1 cellular context compared by ENCODE assay signal in genomic region chr6:3229566-3230274, GRCh38.
A peak's percentile ranks its signal among the peaks of the same experiment; 100 is the strongest.
TF ChIP-seq lines count a peak whose summit lies in the region.

No MANE protein-coding gene starts in this region.

TF ChIP-seq in H1, 55 proteins besides CTCF, POLR2A, EP300 and RAD21:
- TF ChIP-seq HDAC2 (IDR thresholded peaks at IDR 0.05; ENCODE audit: borderline replicate concordance in 1 of 2, low read depth in 2 of 2, low read length in 2 of 2) (no peak), KDM4A (IDR thresholded peaks at IDR 0.05; ENCODE audit: low read depth, low read length, severe bottlenecking) (no peak), JUN (IDR thresholded peaks at IDR 0.05; ENCODE audit: low read depth, low read length) (no peak), CREB1 (IDR thresholded peaks at IDR 0.05) (no peak), PHF8 (conservative IDR thresholded peaks at IDR 0.05; ENCODE audit: low read depth, low read length) (no peak), KDM1A (IDR thresholded peaks at IDR 0.05; ENCODE audit: borderline replicate concordance, low read length) (no peak), EZH2 (IDR thresholded peaks at IDR 0.05; ENCODE audit: low read depth, low read length, severe bottlenecking) (peak; percentile 47), TEAD4 (IDR thresholded peaks at IDR 0.05; ENCODE audit: low read depth, low read length) (no peak), HDAC6 (IDR thresholded peaks at IDR 0.05; ENCODE audit: low read depth, low read length) (no peak), YY1 (IDR thresholded peaks at IDR 0.05; ENCODE audit: low read depth, low read length) (no peak), SIRT6 (IDR thresholded peaks at IDR 0.05; ENCODE audit: low read length) (no peak), CHD2 (IDR thresholded peaks at IDR 0.05; ENCODE audit: low read length) (no peak), RFX5 (IDR thresholded peaks at IDR 0.05; ENCODE audit: borderline replicate concordance, low read depth, low read length) (no peak), CEBPB (IDR thresholded peaks at IDR 0.05; ENCODE audit: low read depth, low read length) (no peak), BACH1 (IDR thresholded peaks at IDR 0.05; ENCODE audit: low read length) (no peak), RBBP5 (IDR thresholded peaks at IDR 0.05; ENCODE audit: borderline replicate concordance, low read depth, low read length) (no peak; the same call in 1 of the 2 replicates), POU5F1 (IDR thresholded peaks at IDR 0.05; ENCODE audit: low read depth, low read length) (no peak), NANOG (IDR thresholded peaks at IDR 0.05; ENCODE audit: insufficient read depth, low read depth, low read length, poor library complexity, severe bottlenecking) (peak; percentile 14), POLR2AphosphoS5 (IDR thresholded peaks at IDR 0.05; ENCODE audit: low read depth, low read length) (no peak), ATF3 (IDR thresholded peaks at IDR 0.05; ENCODE audit: insufficient read depth, low read depth, low read length) (no peak), CHD1 (IDR thresholded peaks at IDR 0.05; ENCODE audit: low read depth, low read length) (no peak), RNF2 (IDR thresholded peaks at IDR 0.05; ENCODE audit: borderline replicate concordance, low read depth, low read length, missing control alignments, poor library complexity, severe bottlenecking) (peak; percentile 1), SRF (IDR thresholded peaks at IDR 0.05; ENCODE audit: low read depth, low read length) (no peak), NRF1 (IDR thresholded peaks at IDR 0.05; ENCODE audit: low read depth, low read length) (no peak), SIX5 (IDR thresholded peaks at IDR 0.05; ENCODE audit: low read depth, low read length) (no peak), CBX8 (IDR thresholded peaks at IDR 0.05; ENCODE audit: borderline replicate concordance, low read depth, low read length) (no peak), SAP30 (IDR thresholded peaks at IDR 0.05; ENCODE audit: insufficient read depth, insufficient replicate concordance, low read length) (no peak), CHD7 (IDR thresholded peaks at IDR 0.05; ENCODE audit: insufficient replicate concordance, low read length) (no peak), E2F6 (IDR thresholded peaks at IDR 0.05) (peak; percentile 66), TCF12 (IDR thresholded peaks at IDR 0.05; ENCODE audit: low read depth, low read length) (no peak), TAF1 (IDR thresholded peaks at IDR 0.05; ENCODE audit: low read depth, low read length) (no peak), TBP (IDR thresholded peaks at IDR 0.05; ENCODE audit: low read depth, low read length) (no peak), SP1 (IDR thresholded peaks at IDR 0.05; ENCODE audit: low read depth, low read length) (no peak), ZNF274 (IDR thresholded peaks at IDR 0.05; ENCODE audit: borderline replicate concordance, extremely low read depth, low read length) (no peak), SP2 (IDR thresholded peaks at IDR 0.05; ENCODE audit: low read length) (no peak), ATF2 (IDR thresholded peaks at IDR 0.05; ENCODE audit: low read length) (no peak), FOSL1 (IDR thresholded peaks at IDR 0.05; ENCODE audit: insufficient read depth, low read depth, low read length) (no peak), ASH2L (IDR thresholded peaks at IDR 0.05; ENCODE audit: low read length) (no peak), RXRA (IDR thresholded peaks at IDR 0.05; ENCODE audit: insufficient read depth, low read depth, low read length) (no peak), TAF7 (optimal IDR thresholded peaks at IDR 0.05; ENCODE audit: borderline replicate concordance, low read depth, low read length) (no peak), USF2 (IDR thresholded peaks at IDR 0.05; ENCODE audit: low read length) (no peak), SIN3A (conservative IDR thresholded peaks at IDR 0.05 in 1 of 2, IDR thresholded peaks at IDR 0.05 in 1 of 2; ENCODE audit: low read depth in 1 of 2, low read length in 2 of 2) (0 out of 4 replicates have a peak, but pooled peaks of 1 of the 2 experiments have one; percentile 42), CTBP2 (IDR thresholded peaks at IDR 0.05; ENCODE audit: borderline replicate concordance, insufficient read depth, insufficient read length, low read length) (no peak), SUZ12 (IDR thresholded peaks at IDR 0.05; ENCODE audit: low read length) (no peak; the same call in 1 of the 2 replicates), GABPA (IDR thresholded peaks at IDR 0.05; ENCODE audit: borderline replicate concordance, insufficient read depth, low read length) (no peak), JUND (IDR thresholded peaks at IDR 0.05; ENCODE audit: low read length) (no peak), EGR1 (IDR thresholded peaks at IDR 0.05; ENCODE audit: borderline replicate concordance, low read depth, low read length) (no peak), MAX (IDR thresholded peaks at IDR 0.05) (peak; percentile 68; the same call in 1 of the 2 replicates)
